ENCODE assay signal across 8 cellular contexts in genomic region chr1:10398734-10399486, GRCh38. TPM values are rescaled to one million over a fixed set of nuclear protein-coding genes. Genes with fewer than 3 reads are reported as not detected.
DNase-seq lines count a peak whose midpoint lies in the region; ATAC-seq and FAIRE-seq lines count a peak whose summit lies in the region.

Gene PGD (plus strand): TSS chr1:10399064. CDS start chr1:10399118, 54 bp downstream.

- H3K23ac ChIP-seq in mesendoderm (ENCODE audit: low read length): peak within 1 kb of the TSS; percentile 95

- peaks cover 2% of the 10 kb centered on the region for H3K79me1 ChIP-seq in mesendoderm (ENCODE audit: low read length)

- ATAC-seq in GM21367 (IDR thresholded peaks at IDR 0.05; ENCODE audit: unreplicated experiment): peak; percentile 92
- peak; percentile 98 for ATAC-seq in activated CD8-positive, alpha-beta memory T cell treated with anti-CD3 and anti-CD28 coated beads, Interleukin-2, amount 10 ng/mL, durations not matched to agents 7 days and 5 days

- H3K4ac ChIP-seq in mesendoderm (ENCODE audit: low read depth, low read length): peak within 1 kb of the TSS; percentile 28

- H3K36me3 Mint-ChIP-seq in activated CD8-positive, alpha-beta memory T cell treated with anti-CD3 and anti-CD28 coated beads, Interleukin-2, amount 10 ng/mL, durations not matched to agents 7 days and 5 days: peaks cover 25% of the 10 kb centered on the region

- peak; percentile 57 for FAIRE-seq in HTR-8/SVneo (lab: Jason Lieb, UNC)

- H3K79me2 ChIP-seq in mesendoderm (ENCODE audit: control insufficient read depth, insufficient read depth, low read length): peaks cover 17% of the 10 kb centered on the region

- H4K8ac ChIP-seq in mesendoderm (ENCODE audit: low read depth, low read length): no peak within 1 kb of the TSS

- peak within 1 kb of the TSS; percentile 96 for H3K4me2 ChIP-seq in mesendoderm (ENCODE audit: low read length)

- H2AK5ac ChIP-seq in mesendoderm (ENCODE audit: low read length): peak within 1 kb of the TSS; percentile 16

- peaks cover 31% of the 10 kb centered on the region for H3K4me1 Mint-ChIP-seq in activated CD8-positive, alpha-beta memory T cell treated with anti-CD3 and anti-CD28 coated beads, Interleukin-2, amount 10 ng/mL, durations not matched to agents 7 days and 5 days

- H3K4me3 ChIP-seq in endocrine pancreas (ENCODE audit: control insufficient read depth, insufficient read depth, low read length): peak within 1 kb of the TSS; percentile 59
- H3K4me3 ChIP-seq in mesendoderm (ENCODE audit: low read length): peak within 1 kb of the TSS; percentile 95

- WGBS in mesendoderm (ENCODE audit: extremely low coverage, insufficient coverage, low lambda C conversion rate): no CpG with 5 or more reads among the region's 81 CpGs

- H3K36me3 ChIP-seq in endocrine pancreas (ENCODE audit: control insufficient read depth, insufficient read depth, low read length): no peaks in the 10 kb centered on the region
- peaks cover 6% of the 10 kb centered on the region for H3K36me3 ChIP-seq in mesendoderm (ENCODE audit: control insufficient read depth, insufficient read depth, low read length)

- peaks cover 3% of the 10 kb centered on the region for H3K9me3 Mint-ChIP-seq in activated CD8-positive, alpha-beta memory T cell treated with anti-CD3 and anti-CD28 coated beads, Interleukin-2, amount 10 ng/mL, durations not matched to agents 7 days and 5 days (ENCODE audit: low read depth)

- CTCF ChIA-PET in activated CD8-positive, alpha-beta memory T cell treated with anti-CD3 and anti-CD28 coated beads, Interleukin-2, amount 10 ng/mL, durations not matched to agents 7 days and 5 days (lab: Charles Lee): interaction anchor here (1.0 to 4.7 kb wide), 7 partner anchors 11 to 189 kb away, joined by 3 to 20 read pairs (median 8); partner anchors contain the start of genes CENPS and KIF1B

- H3K27me3 ChIP-seq in endocrine pancreas (ENCODE audit: control insufficient read depth, insufficient read depth, low read length): no peaks in the 10 kb centered on the region
- no peaks in the 10 kb centered on the region for H3K27me3 ChIP-seq in mesendoderm (ENCODE audit: insufficient read depth, low read length, poor library complexity)

- H3K27ac Mint-ChIP-seq in activated CD8-positive, alpha-beta memory T cell treated with anti-CD3 and anti-CD28 coated beads, Interleukin-2, amount 10 ng/mL, durations not matched to agents 7 days and 5 days: peak within 1 kb of the TSS; percentile 78

- H2BK120ac ChIP-seq in mesendoderm (ENCODE audit: low read depth, low read length): no peak within 1 kb of the TSS

- H3K9ac ChIP-seq in endocrine pancreas (ENCODE audit: control insufficient read depth, insufficient read depth, low read length) (peak within 1 kb of the TSS; percentile 76), mesendoderm (ENCODE audit: low read length) (peak within 1 kb of the TSS; percentile 96)

- peak within 1 kb of the TSS; percentile 91 for H3K27ac ChIP-seq in mesendoderm (ENCODE audit: low read depth, low read length)

- H2BK5ac ChIP-seq in mesendoderm (ENCODE audit: low read length): peak within 1 kb of the TSS; percentile 91

- H3K9me3 ChIP-seq in endocrine pancreas (ENCODE audit: control insufficient read depth, low read length): no peaks in the 10 kb centered on the region

- no peaks in the 10 kb centered on the region for H3K27me3 Mint-ChIP-seq in activated CD8-positive, alpha-beta memory T cell treated with anti-CD3 and anti-CD28 coated beads, Interleukin-2, amount 10 ng/mL, durations not matched to agents 7 days and 5 days

- peak within 1 kb of the TSS; percentile 47 for H3K18ac ChIP-seq in mesendoderm (ENCODE audit: low read length)

- DNase-seq in COLO829 (ENCODE audit: low spot score) (peak; percentile 94), HTR-8/SVneo (ENCODE audit: insufficient read length, low spot score) (peak; percentile 95), NOMO-1 treated with dmso at 0.1 percent for 144 hours (lab: John Stamatoyannopoulos, UW; ENCODE audit: unreplicated experiment) (peak; percentile 96), mesendoderm (peak; percentile 99)
- peak; percentile 99 for DNase-seq in activated CD8-positive, alpha-beta memory T cell treated with anti-CD3 and anti-CD28 coated beads, Interleukin-2, amount 10 ng/mL, durations not matched to agents 7 days and 5 days
- DNase-seq in stimulated activated CD8-positive, alpha-beta memory T cell treated with anti-CD3 and anti-CD28 coated beads, Interleukin-15, amount 100 ng/mL, for 1 hour (ENCODE audit: low read depth): peak; percentile 92

- H4K5ac ChIP-seq in mesendoderm (ENCODE audit: low read length): no peak within 1 kb of the TSS

- no peak within 1 kb of the TSS for H2BK15ac ChIP-seq in mesendoderm (replicated peaks; ENCODE audit: low read depth)

- H3K56ac ChIP-seq in mesendoderm (ENCODE audit: low read length): peak within 1 kb of the TSS; percentile 98

- peak within 1 kb of the TSS; percentile 84 for H3K4me3 Mint-ChIP-seq in activated CD8-positive, alpha-beta memory T cell treated with anti-CD3 and anti-CD28 coated beads, Interleukin-2, amount 10 ng/mL, durations not matched to agents 7 days and 5 days

- H3K4me1 ChIP-seq in endocrine pancreas (ENCODE audit: control insufficient read depth, insufficient read depth, low read length) (no peaks in the 10 kb centered on the region), mesendoderm (ENCODE audit: control insufficient read depth, low read depth, low read length) (no peaks in the 10 kb centered on the region)

RNA-seq across cellular contexts. Expression of gene PGD, which starts in this region (rescaled TPM):
- total RNA-seq in activated CD8-positive, alpha-beta memory T cell treated with anti-CD3 and anti-CD28 coated beads, Interleukin-2, amount 10 ng/mL, durations not matched to agents 7 days and 5 days: 100 to 1,000 TPM in 1 of 2 experiments, 10 to 100 TPM in 1; 74.9 to 128 TPM
- polyA plus RNA-seq in mesendoderm (2013, experiment 1 of 2): 239 TPM
- 233 TPM for polyA plus RNA-seq in mesendoderm (2013, experiment 2 of 2)

Comparison
In these comparisons a context has a peak if more than half of its experiments do, and no peak if none do; other contexts are left out.
1. Peak in every context shown above with its lines: DNase-seq, ATAC-seq, H3K4me3 ChIP-seq and H3K27ac ChIP-seq.